In the genomic region with DNA sequence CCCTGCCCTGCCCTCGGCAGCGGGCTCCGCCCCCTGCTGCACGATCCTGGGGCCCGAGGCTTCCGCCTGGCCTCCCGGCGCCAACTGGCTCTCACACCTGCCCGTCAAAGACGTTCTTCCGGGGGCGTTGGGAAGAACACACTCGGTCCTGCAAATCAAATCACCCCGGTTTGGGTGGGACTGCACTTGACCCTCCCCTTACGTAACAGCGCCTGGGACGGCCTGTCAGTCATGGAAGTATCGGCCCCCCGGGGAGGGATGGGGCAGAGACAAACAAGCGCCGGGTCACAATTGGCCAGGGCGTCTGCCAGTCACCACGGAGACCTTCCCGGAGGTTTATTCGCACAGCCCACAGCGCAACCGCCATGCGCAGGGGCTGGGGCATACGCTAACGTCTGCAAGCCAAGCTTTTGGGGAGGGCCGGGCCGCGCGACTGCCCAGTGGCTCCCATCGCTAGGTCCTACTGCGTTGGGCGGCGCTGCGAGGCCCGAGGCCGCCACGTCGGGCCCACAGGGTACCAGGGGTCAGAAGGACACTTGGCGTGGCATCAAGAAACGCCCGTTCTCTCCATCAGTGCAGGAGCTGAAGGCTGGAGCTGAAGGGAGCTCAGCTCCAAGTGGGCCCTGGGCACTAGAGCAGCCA, we compare ENCODE assay signal across 1 cellular context.
TF ChIP-seq lines count a peak whose summit lies in the region.

No MANE protein-coding gene starts in this region.

TF ChIP-seq in HepG2, 621 proteins besides CTCF, POLR2A, EP300 and RAD21 (continued from another document and continues in another):
- TF ChIP-seq, protein P1, sequence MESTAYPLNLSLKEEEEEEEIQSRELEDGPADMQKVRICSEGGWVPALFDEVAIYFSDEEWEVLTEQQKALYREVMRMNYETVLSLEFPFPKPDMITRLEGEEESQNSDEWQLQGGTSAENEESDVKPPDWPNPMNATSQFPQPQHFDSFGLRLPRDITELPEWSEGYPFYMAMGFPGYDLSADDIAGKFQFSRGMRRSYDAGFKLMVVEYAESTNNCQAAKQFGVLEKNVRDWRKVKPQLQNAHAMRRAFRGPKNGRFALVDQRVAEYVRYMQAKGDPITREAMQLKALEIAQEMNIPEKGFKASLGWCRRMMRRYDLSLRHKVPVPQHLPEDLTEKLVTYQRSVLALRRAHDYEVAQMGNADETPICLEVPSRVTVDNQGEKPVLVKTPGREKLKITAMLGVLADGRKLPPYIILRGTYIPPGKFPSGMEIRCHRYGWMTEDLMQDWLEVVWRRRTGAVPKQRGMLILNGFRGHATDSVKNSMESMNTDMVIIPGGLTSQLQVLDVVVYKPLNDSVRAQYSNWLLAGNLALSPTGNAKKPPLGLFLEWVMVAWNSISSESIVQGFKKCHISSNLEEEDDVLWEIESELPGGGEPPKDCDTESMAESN (CRISPR knock-in tag; conservative IDR thresholded peaks at IDR 0.05) = peak; percentile 71; the same call in 1 of the 2 replicates
- TF ChIP-seq ZNF205 (CRISPR knock-in tag; IDR thresholded peaks at IDR 0.05) (peak; percentile 77; the same call in 1 of the 2 replicates), MIER3 (CRISPR knock-in tag; IDR thresholded peaks at IDR 0.05; ENCODE audit: borderline replicate concordance) (peak; percentile 61; the same call in 1 of the 2 replicates), SP5 (CRISPR knock-in tag; IDR thresholded peaks at IDR 0.05; ENCODE audit: borderline replicate concordance, low read depth) (peak; percentile 86; the same call in 1 of the 2 replicates), ZNF749 (CRISPR knock-in tag; IDR thresholded peaks at IDR 0.05; ENCODE audit: borderline replicate concordance) (peak; percentile 21; the same call in 1 of the 2 replicates), ZNF253 (CRISPR knock-in tag; IDR thresholded peaks at IDR 0.05; ENCODE audit: borderline replicate concordance) (peak; percentile 90; the same call in 1 of the 2 replicates), HMG20B (CRISPR knock-in tag; conservative IDR thresholded peaks at IDR 0.05) (peak; percentile 59; the same call in 1 of the 2 replicates), NCOA2 (CRISPR knock-in tag; IDR thresholded peaks at IDR 0.05) (0 out of 2 replicates have a peak, but pooled peaks have one; percentile 40), CBFB (CRISPR knock-in tag; IDR thresholded peaks at IDR 0.05) (0 out of 2 replicates have a peak, but pooled peaks have one; percentile 80), YEATS4 (CRISPR knock-in tag; IDR thresholded peaks at IDR 0.05; ENCODE audit: borderline replicate concordance) (peak; percentile 84), WIZ (CRISPR knock-in tag; IDR thresholded peaks at IDR 0.05) (peak; percentile 63; the same call in 1 of the 2 replicates), EEA1 (CRISPR knock-in tag; IDR thresholded peaks at IDR 0.05; ENCODE audit: borderline replicate concordance) (0 out of 2 replicates have a peak, but pooled peaks have one; percentile 40), SMAD1 (CRISPR knock-in tag; IDR thresholded peaks at IDR 0.05; ENCODE audit: borderline replicate concordance, low read depth) (peak; percentile 66; the same call in 1 of the 2 replicates), RBFOX2 (IDR thresholded peaks at IDR 0.05; ENCODE audit: low read depth, low read length) (peak; percentile 94), ARNT (IDR thresholded peaks at IDR 0.05) (no peak), ZNF709 (CRISPR knock-in tag; IDR thresholded peaks at IDR 0.05) (peak; percentile 1; the same call in 1 of the 2 replicates), ZNF337 (CRISPR knock-in tag; IDR thresholded peaks at IDR 0.05; ENCODE audit: borderline replicate concordance, low read depth) (0 out of 2 replicates have a peak, but pooled peaks have one; percentile 76), KLF9 (CRISPR knock-in tag; IDR thresholded peaks at IDR 0.05; ENCODE audit: low read depth) (peak; percentile 64; the same call in 1 of the 2 replicates), PRMT3 (CRISPR knock-in tag; IDR thresholded peaks at IDR 0.05; ENCODE audit: borderline replicate concordance, low read depth) (no peak), RFXAP (CRISPR knock-in tag; IDR thresholded peaks at IDR 0.05; ENCODE audit: borderline replicate concordance) (peak; percentile 38; the same call in 1 of the 2 replicates), ZNF670 (CRISPR knock-in tag; IDR thresholded peaks at IDR 0.05; ENCODE audit: borderline replicate concordance) (no peak; the same call in 1 of the 2 replicates), SRSF4 (IDR thresholded peaks at IDR 0.05; ENCODE audit: low read depth, low read length, poor library complexity, severe bottlenecking) (no peak), NR2F1 (CRISPR knock-in tag; IDR thresholded peaks at IDR 0.05) (peak; percentile 31 to 50; a peak in 1 of 4 replicates), FOXP1 (IDR thresholded peaks at IDR 0.05) (peak; percentile 39; the same call in 1 of the 2 replicates), FOXP1 (CRISPR knock-in tag; IDR thresholded peaks at IDR 0.05) (no peak), ZNF879 (CRISPR knock-in tag; IDR thresholded peaks at IDR 0.05) (peak; percentile 49; the same call in 1 of the 2 replicates), ZSCAN25 (CRISPR knock-in tag; IDR thresholded peaks at IDR 0.05) (peak; percentile 85; the same call in 1 of the 2 replicates), ISX (CRISPR knock-in tag; conservative IDR thresholded peaks at IDR 0.05) (no peak), TP53 (CRISPR knock-in tag; conservative IDR thresholded peaks at IDR 0.05) (no peak), ZNF251 (CRISPR knock-in tag; IDR thresholded peaks at IDR 0.05) (no peak), FOXC1 (CRISPR knock-in tag; IDR thresholded peaks at IDR 0.05; ENCODE audit: borderline replicate concordance) (peak; percentile 43; the same call in 1 of the 2 replicates), ZNF557 (CRISPR knock-in tag; IDR thresholded peaks at IDR 0.05) (0 out of 2 replicates have a peak, but pooled peaks have one; percentile 70), HNRNPK (IDR thresholded peaks at IDR 0.05; ENCODE audit: low read depth, low read length, poor library complexity, severe bottlenecking) (no peak), GLI4 (CRISPR knock-in tag; IDR thresholded peaks at IDR 0.05; ENCODE audit: borderline replicate concordance) (peak; percentile 88), ZNF841 (CRISPR knock-in tag; IDR thresholded peaks at IDR 0.05; ENCODE audit: borderline replicate concordance) (no peak; the same call in 1 of the 2 replicates), NBN (conservative IDR thresholded peaks at IDR 0.05) (no peak), ZFP36 (IDR thresholded peaks at IDR 0.05; ENCODE audit: borderline replicate concordance, low read depth, low read length, partially characterized antibody) (no peak)
- TF ChIP-seq, protein P2, sequence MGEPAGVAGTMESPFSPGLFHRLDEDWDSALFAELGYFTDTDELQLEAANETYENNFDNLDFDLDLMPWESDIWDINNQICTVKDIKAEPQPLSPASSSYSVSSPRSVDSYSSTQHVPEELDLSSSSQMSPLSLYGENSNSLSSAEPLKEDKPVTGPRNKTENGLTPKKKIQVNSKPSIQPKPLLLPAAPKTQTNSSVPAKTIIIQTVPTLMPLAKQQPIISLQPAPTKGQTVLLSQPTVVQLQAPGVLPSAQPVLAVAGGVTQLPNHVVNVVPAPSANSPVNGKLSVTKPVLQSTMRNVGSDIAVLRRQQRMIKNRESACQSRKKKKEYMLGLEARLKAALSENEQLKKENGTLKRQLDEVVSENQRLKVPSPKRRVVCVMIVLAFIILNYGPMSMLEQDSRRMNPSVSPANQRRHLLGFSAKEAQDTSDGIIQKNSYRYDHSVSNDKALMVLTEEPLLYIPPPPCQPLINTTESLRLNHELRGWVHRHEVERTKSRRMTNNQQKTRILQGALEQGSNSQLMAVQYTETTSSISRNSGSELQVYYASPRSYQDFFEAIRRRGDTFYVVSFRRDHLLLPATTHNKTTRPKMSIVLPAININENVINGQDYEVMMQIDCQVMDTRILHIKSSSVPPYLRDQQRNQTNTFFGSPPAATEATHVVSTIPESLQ (CRISPR knock-in tag; conservative IDR thresholded peaks at IDR 0.05) = 0 out of 2 replicates have a peak, but pooled peaks have one; percentile 48
- TF ChIP-seq, protein P3, sequence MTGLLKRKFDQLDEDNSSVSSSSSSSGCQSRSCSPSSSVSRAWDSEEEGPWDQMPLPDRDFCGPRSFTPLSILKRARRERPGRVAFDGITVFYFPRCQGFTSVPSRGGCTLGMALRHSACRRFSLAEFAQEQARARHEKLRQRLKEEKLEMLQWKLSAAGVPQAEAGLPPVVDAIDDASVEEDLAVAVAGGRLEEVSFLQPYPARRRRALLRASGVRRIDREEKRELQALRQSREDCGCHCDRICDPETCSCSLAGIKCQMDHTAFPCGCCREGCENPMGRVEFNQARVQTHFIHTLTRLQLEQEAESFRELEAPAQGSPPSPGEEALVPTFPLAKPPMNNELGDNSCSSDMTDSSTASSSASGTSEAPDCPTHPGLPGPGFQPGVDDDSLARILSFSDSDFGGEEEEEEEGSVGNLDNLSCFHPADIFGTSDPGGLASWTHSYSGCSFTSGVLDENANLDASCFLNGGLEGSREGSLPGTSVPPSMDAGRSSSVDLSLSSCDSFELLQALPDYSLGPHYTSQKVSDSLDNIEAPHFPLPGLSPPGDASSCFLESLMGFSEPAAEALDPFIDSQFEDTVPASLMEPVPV (CRISPR knock-in tag; IDR thresholded peaks at IDR 0.05) = no peak
- TF ChIP-seq, protein P4, sequence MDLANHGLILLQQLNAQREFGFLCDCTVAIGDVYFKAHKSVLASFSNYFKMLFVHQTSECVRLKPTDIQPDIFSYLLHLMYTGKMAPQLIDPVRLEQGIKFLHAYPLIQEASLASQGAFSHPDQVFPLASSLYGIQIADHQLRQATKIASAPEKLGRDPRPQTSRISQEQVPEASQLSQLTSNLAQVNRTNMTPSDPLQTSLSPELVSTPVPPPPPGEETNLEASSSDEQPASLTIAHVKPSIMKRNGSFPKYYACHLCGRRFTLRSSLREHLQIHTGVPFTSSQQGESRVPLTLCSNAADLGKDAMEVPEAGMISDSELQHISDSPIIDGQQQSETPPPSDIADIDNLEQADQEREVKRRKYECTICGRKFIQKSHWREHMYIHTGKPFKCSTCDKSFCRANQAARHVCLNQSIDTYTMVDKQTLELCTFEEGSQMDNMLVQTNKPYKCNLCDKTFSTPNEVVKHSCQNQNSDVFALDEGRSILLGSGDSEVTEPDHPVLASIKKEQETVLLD (CRISPR knock-in tag; IDR thresholded peaks at IDR 0.05; ENCODE audit: low read depth) = peak; percentile 54
- TF ChIP-seq, protein P5, sequence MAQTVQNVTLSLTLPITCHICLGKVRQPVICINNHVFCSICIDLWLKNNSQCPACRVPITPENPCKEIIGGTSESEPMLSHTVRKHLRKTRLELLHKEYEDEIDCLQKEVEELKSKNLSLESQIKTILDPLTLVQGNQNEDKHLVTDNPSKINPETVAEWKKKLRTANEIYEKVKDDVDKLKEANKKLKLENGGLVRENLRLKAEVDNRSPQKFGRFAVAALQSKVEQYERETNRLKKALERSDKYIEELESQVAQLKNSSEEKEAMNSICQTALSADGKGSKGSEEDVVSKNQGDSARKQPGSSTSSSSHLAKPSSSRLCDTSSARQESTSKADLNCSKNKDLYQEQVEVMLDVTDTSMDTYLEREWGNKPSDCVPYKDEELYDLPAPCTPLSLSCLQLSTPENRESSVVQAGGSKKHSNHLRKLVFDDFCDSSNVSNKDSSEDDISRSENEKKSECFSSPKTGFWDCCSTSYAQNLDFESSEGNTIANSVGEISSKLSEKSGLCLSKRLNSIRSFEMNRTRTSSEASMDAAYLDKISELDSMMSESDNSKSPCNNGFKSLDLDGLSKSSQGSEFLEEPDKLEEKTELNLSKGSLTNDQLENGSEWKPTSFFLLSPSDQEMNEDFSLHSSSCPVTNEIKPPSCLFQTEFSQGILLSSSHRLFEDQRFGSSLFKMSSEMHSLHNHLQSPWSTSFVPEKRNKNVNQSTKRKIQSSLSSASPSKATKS (CRISPR knock-in tag; IDR thresholded peaks at IDR 0.05) = no peak; the same call in 1 of the 2 replicates
- TF ChIP-seq, protein P6, sequence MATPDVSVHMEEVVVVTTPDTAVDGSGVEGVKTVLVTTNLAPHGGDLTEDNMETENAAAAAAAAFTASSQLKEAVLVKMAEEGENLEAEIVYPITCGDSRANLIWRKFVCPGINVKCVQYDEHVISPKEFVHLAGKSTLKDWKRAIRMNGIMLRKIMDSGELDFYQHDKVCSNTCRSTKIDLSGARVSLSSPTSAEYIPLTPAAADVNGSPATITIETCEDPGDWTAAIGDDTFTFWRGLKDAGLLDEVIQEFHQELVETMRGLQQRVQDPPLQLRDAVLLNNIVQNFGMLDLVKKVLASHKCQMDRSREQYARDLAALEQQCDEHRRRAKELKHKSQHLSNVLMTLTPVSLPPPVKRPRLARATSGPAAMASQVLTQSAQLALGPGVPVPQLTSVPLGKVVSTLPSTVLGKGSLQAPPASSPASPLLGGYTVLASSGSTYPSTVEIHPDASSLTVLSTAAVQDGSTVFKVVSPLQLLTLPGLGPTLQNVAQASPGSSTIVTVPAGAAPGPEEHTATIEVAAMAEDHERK (CRISPR knock-in tag; IDR thresholded peaks at IDR 0.05; ENCODE audit: low read depth) = peak; percentile 72
- TF ChIP-seq, protein P7, sequence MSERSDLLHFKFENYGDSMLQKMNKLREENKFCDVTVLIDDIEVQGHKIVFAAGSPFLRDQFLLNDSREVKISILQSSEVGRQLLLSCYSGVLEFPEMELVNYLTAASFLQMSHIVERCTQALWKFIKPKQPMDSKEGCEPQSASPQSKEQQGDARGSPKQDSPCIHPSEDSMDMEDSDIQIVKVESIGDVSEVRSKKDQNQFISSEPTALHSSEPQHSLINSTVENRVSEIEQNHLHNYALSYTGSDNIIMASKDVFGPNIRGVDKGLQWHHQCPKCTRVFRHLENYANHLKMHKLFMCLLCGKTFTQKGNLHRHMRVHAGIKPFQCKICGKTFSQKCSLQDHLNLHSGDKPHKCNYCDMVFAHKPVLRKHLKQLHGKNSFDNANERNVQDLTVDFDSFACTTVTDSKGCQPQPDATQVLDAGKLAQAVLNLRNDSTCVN (CRISPR knock-in tag; IDR thresholded peaks at IDR 0.05; ENCODE audit: borderline replicate concordance) = peak; percentile 87
- TF ChIP-seq, protein P8, sequence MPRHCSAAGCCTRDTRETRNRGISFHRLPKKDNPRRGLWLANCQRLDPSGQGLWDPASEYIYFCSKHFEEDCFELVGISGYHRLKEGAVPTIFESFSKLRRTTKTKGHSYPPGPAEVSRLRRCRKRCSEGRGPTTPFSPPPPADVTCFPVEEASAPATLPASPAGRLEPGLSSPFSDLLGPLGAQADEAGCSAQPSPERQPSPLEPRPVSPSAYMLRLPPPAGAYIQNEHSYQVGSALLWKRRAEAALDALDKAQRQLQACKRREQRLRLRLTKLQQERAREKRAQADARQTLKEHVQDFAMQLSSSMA (CRISPR knock-in tag; IDR thresholded peaks at IDR 0.05) = peak; percentile 71; the same call in 1 of the 2 replicates
